ENCODE assay signal across 8 cellular contexts in the genomic region with DNA sequence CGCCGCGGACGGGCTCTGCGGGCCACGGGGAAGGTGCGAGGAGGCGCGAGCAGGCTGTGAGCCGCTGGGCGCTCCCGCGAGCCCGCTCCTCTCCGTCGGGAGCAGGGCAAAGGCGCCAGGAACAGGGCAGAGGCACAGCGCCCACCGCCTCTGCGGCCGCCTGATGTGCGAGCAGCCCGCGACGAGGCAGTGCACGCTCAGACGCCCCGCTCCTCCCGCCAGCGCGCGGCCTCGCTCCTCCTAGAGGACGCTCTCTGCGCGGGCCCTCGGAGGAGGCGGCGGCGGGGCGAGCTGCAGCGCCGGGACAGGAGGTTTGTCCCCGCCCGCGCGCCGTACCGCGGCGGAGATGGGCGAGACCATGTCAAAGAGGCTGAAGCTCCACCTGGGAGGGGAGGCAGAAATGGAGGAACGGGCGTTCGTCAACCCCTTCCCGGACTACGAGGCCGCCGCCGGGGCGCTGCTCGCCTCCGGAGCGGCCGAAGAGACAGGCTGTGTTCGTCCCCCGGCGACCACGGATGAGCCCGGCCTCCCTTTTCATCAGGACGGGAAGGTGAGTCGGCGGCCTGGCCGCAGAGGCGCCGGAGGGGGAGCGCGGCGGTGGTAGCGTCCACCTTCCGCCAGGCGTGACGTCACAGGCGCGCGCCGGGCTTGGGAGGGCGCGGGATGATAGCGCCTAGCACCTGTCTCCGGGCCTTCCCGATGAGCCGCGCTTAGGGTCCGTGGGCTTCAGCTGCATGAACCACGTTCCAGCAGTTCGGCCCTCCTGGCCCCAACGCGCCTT. TPM values are rescaled to one million over a fixed set of nuclear protein-coding genes. Genes with fewer than 3 reads are reported as not detected.
DNase-seq lines count a peak whose midpoint lies in the region; ATAC-seq and TF ChIP-seq lines count a peak whose summit lies in the region.

No MANE protein-coding gene starts in this region.

- peak overlapping the region; percentile 94 for H2AFZ ChIP-seq in KMS-11 (ENCODE audit: low read depth)
- peak overlapping the region; percentile 91 for H2AFZ ChIP-seq in fibroblast of lung (ENCODE audit: low read length)

- peaks cover 9% of the 10 kb centered on the region for H3K79me2 ChIP-seq in DOHH2 (ENCODE audit: control insufficient read depth, low read length)
- peaks cover 16% of the 10 kb centered on the region; the same call in 1 of the 2 replicates for H3K79me2 ChIP-seq in KMS-11 (ENCODE audit: insufficient read depth, low read depth)
- peaks cover 22% of the 10 kb centered on the region for H3K79me2 ChIP-seq in fibroblast of lung (ENCODE audit: control insufficient read depth, insufficient read depth, low read length)

- H4K20me1 ChIP-seq in DOHH2 (ENCODE audit: control insufficient read depth, insufficient read depth, low read depth, low read length) (no peaks in the 10 kb centered on the region), KMS-11 (ENCODE audit: insufficient read depth) (no peaks in the 10 kb centered on the region), fibroblast of lung (ENCODE audit: control insufficient read depth, extremely low read depth, insufficient read depth, low read length) (no peaks in the 10 kb centered on the region)

- H3K36me3 Mint-ChIP-seq in activated T-helper 1 cell treated with anti-CD3 and anti-CD28 coated beads, Interleukin-12 subunit alpha, Interleukin-12 subunit beta, Interleukin-2, Interleukin-4 antibody, amounts not matched to agents 30 ng/mL and 10 ng/mL and 1 ng/mL, durations not matched to agents 14 hours and 24 hours and 36 hours (ENCODE audit: low read depth): peaks cover 11% of the 10 kb centered on the region
- H3K36me3 Mint-ChIP-seq in naive thymus-derived CD4-positive, alpha-beta T cell: peaks cover 0 to 4% (median 0%) of the 10 kb centered on the region in 5 donors
- peaks cover 6% of the 10 kb centered on the region for H3K36me3 Mint-ChIP-seq in stimulated activated memory B cell treated with anti-CD40 and anti-IgM and Interleukin-4, amounts not matched to agents 10 μg/mL and 1 μg/mL and 100 μg/mL, for 72 hours

- H3K4me3 ChIP-seq in DOHH2 (ENCODE audit: low read length) (peak overlapping the region; percentile 97), KMS-11 (IDR thresholded peaks at IDR 0.05; ENCODE audit: insufficient read depth, low read depth, low read length) (no peak overlapping the region), Peyer's patch (peak overlapping the region; percentile 65 to 98 (median 78)), fibroblast of lung (replicated peaks in 1 of 4; ENCODE audit: control extremely low read depth in 1 of 4, insufficient read depth in 1 of 4, low read depth in 3 of 4, low read length in 4 of 4) (peak overlapping the region; percentile 93 to 99 (median 97))
- peak overlapping the region; percentile 95 for H3K4me3 ChIP-seq in naive thymus-derived CD4-positive, alpha-beta T cell (ENCODE audit: low read length)

- no peaks in the 10 kb centered on the region for H3K9me2 ChIP-seq in DOHH2 (replicated peaks; ENCODE audit: control insufficient read depth, low read length)

- DNase-seq in Peyer's patch (peak; percentile 94 to 98 (median 97)), fibroblast of lung (ENCODE audit: low read depth in 2 of 2) (peak; percentile 98)
- peak; percentile 94 for DNase-seq in activated T-helper 1 cell treated with anti-CD3 and anti-CD28 coated beads, Interleukin-12 subunit alpha, Interleukin-12 subunit beta, Interleukin-2, Interleukin-4 antibody, amounts not matched to agents 30 ng/mL and 10 ng/mL and 1 ng/mL, durations not matched to agents 14 hours and 24 hours and 36 hours (ENCODE audit: low spot score)
- peak; percentile 95 to 100 (median 99) for DNase-seq in naive thymus-derived CD4-positive, alpha-beta T cell

- intact Hi-C loops in activated T-helper 1 cell treated with anti-CD3 and anti-CD28 coated beads, Interleukin-12 subunit alpha, Interleukin-12 subunit beta, Interleukin-2, Interleukin-4 antibody, amounts not matched to agents 30 ng/mL and 10 ng/mL and 1 ng/mL, durations not matched to agents 14 hours and 24 hours and 36 hours (cut with micrococcal nuclease): loop anchor here (1.0 to 5.0 kb wide), 11 partner anchors 49 to 740 kb away; a partner anchor contains a TSS
- intact Hi-C loops in naive thymus-derived CD4-positive, alpha-beta T cell (cut with micrococcal nuclease): loop anchor here (1.0 to 5.0 kb wide), 15 partner anchors 49 to 740 kb away; a partner anchor contains a TSS

- peak; percentile 77 to 79 for TF ChIP-seq POLR2A in Peyer's patch (IDR thresholded peaks at IDR 0.05)

- H3K4me3 Mint-ChIP-seq in activated T-helper 1 cell treated with anti-CD3 and anti-CD28 coated beads, Interleukin-12 subunit alpha, Interleukin-12 subunit beta, Interleukin-2, Interleukin-4 antibody, amounts not matched to agents 30 ng/mL and 10 ng/mL and 1 ng/mL, durations not matched to agents 14 hours and 24 hours and 36 hours: peak overlapping the region; percentile 98
- peak overlapping the region; percentile 84 to 98 (median 95) for H3K4me3 Mint-ChIP-seq in naive thymus-derived CD4-positive, alpha-beta T cell
- peak overlapping the region; percentile 81 for H3K4me3 Mint-ChIP-seq in stimulated activated memory B cell treated with anti-CD40 and anti-IgM and Interleukin-4, amounts not matched to agents 10 μg/mL and 1 μg/mL and 100 μg/mL, for 72 hours

- H3K9me3 Mint-ChIP-seq in activated T-helper 1 cell treated with anti-CD3 and anti-CD28 coated beads, Interleukin-12 subunit alpha, Interleukin-12 subunit beta, Interleukin-2, Interleukin-4 antibody, amounts not matched to agents 30 ng/mL and 10 ng/mL and 1 ng/mL, durations not matched to agents 14 hours and 24 hours and 36 hours: no peaks in the 10 kb centered on the region
- H3K9me3 Mint-ChIP-seq in naive thymus-derived CD4-positive, alpha-beta T cell: peaks cover 0 to 5% (median 0%) of the 10 kb centered on the region in 11 donors
- H3K9me3 Mint-ChIP-seq in stimulated activated memory B cell treated with anti-CD40 and anti-IgM and Interleukin-4, amounts not matched to agents 10 μg/mL and 1 μg/mL and 100 μg/mL, for 72 hours: no peaks in the 10 kb centered on the region

- peaks cover 8% of the 10 kb centered on the region for H3K27me3 Mint-ChIP-seq in activated T-helper 1 cell treated with anti-CD3 and anti-CD28 coated beads, Interleukin-12 subunit alpha, Interleukin-12 subunit beta, Interleukin-2, Interleukin-4 antibody, amounts not matched to agents 30 ng/mL and 10 ng/mL and 1 ng/mL, durations not matched to agents 14 hours and 24 hours and 36 hours (ENCODE audit: insufficient read depth)
- H3K27me3 Mint-ChIP-seq in naive thymus-derived CD4-positive, alpha-beta T cell: peaks cover 0 to 2% (median 0%) of the 10 kb centered on the region in 5 donors
- no peaks in the 10 kb centered on the region for H3K27me3 Mint-ChIP-seq in stimulated activated memory B cell treated with anti-CD40 and anti-IgM and Interleukin-4, amounts not matched to agents 10 μg/mL and 1 μg/mL and 100 μg/mL, for 72 hours

- no peaks in the 10 kb centered on the region for H3F3A ChIP-seq in DOHH2 (ENCODE audit: control insufficient read depth, insufficient read depth)

- CTCF ChIA-PET in naive thymus-derived CD4-positive, alpha-beta T cell (lab: Charles Lee): no interaction called here

- peaks cover 18% of the 10 kb centered on the region for H3K36me3 ChIP-seq in DOHH2 (ENCODE audit: control insufficient read depth, low read length)
- no peaks in the 10 kb centered on the region for H3K36me3 ChIP-seq in KMS-11 (ENCODE audit: insufficient read depth)
- no peaks in the 10 kb centered on the region for H3K36me3 ChIP-seq in Peyer's patch
- no peaks in the 10 kb centered on the region for H3K36me3 ChIP-seq in fibroblast of lung (ENCODE audit: control insufficient read depth, insufficient read depth, low read length)
- H3K36me3 ChIP-seq in naive thymus-derived CD4-positive, alpha-beta T cell (ENCODE audit: control insufficient read depth in 2 of 3, insufficient read depth in 3 of 3, low read length in 3 of 3): peaks cover 0 to 11% (median 0%) of the 10 kb centered on the region in 3 experiments

- no peaks in the 10 kb centered on the region for H3K9me3 ChIP-seq in DOHH2 (ENCODE audit: control insufficient read depth, insufficient read depth, low read length)
- no peaks in the 10 kb centered on the region for H3K9me3 ChIP-seq in Peyer's patch
- H3K9me3 ChIP-seq in fibroblast of lung (ENCODE audit: control insufficient read depth, insufficient read depth, low read depth, low read length): no peaks in the 10 kb centered on the region
- no peaks in the 10 kb centered on the region for H3K9me3 ChIP-seq in naive thymus-derived CD4-positive, alpha-beta T cell (ENCODE audit: control insufficient read depth in 2 of 3, low read length in 3 of 3)

- peak overlapping the region; percentile 97 for H3K9ac ChIP-seq in KMS-11
- H3K9ac ChIP-seq in fibroblast of lung (ENCODE audit: insufficient read depth, low read length): peak overlapping the region; percentile 99

- H3K27me3 ChIP-seq in DOHH2 (ENCODE audit: control insufficient read depth, low read length) (no peaks in the 10 kb centered on the region), KMS-11 (ENCODE audit: insufficient read depth, low read depth) (no peaks in the 10 kb centered on the region), Peyer's patch (no peaks in the 10 kb centered on the region), fibroblast of lung (ENCODE audit: control insufficient read depth, insufficient read depth, low read length) (no peaks in the 10 kb centered on the region)
- no peaks in the 10 kb centered on the region for H3K27me3 ChIP-seq in naive thymus-derived CD4-positive, alpha-beta T cell (ENCODE audit: control insufficient read depth in 2 of 2, insufficient read depth in 2 of 2, low read length in 2 of 2)

- H3K27ac Mint-ChIP-seq in activated T-helper 1 cell treated with anti-CD3 and anti-CD28 coated beads, Interleukin-12 subunit alpha, Interleukin-12 subunit beta, Interleukin-2, Interleukin-4 antibody, amounts not matched to agents 30 ng/mL and 10 ng/mL and 1 ng/mL, durations not matched to agents 14 hours and 24 hours and 36 hours: peak overlapping the region; percentile 98
- H3K27ac Mint-ChIP-seq in naive thymus-derived CD4-positive, alpha-beta T cell: peak overlapping the region; percentile 96 to 100 (median 98)
- H3K27ac Mint-ChIP-seq in stimulated activated memory B cell treated with anti-CD40 and anti-IgM and Interleukin-4, amounts not matched to agents 10 μg/mL and 1 μg/mL and 100 μg/mL, for 72 hours: peak overlapping the region; percentile 96

- POLR2A ChIA-PET in naive thymus-derived CD4-positive, alpha-beta T cell (lab: Charles Lee): interaction anchor here (0.6 to 1.9 kb wide), 20 partner anchors 9 to 741 kb away, joined by 3 to 19 read pairs (median 4); a partner anchor contains a TSS

- H3K4me1 Mint-ChIP-seq in activated T-helper 1 cell treated with anti-CD3 and anti-CD28 coated beads, Interleukin-12 subunit alpha, Interleukin-12 subunit beta, Interleukin-2, Interleukin-4 antibody, amounts not matched to agents 30 ng/mL and 10 ng/mL and 1 ng/mL, durations not matched to agents 14 hours and 24 hours and 36 hours (ENCODE audit: low read depth): peaks cover 19% of the 10 kb centered on the region
- H3K4me1 Mint-ChIP-seq in naive thymus-derived CD4-positive, alpha-beta T cell: peaks cover 10 to 30% (median 21%) of the 10 kb centered on the region in 7 donors
- peaks cover 33% of the 10 kb centered on the region for H3K4me1 Mint-ChIP-seq in stimulated activated memory B cell treated with anti-CD40 and anti-IgM and Interleukin-4, amounts not matched to agents 10 μg/mL and 1 μg/mL and 100 μg/mL, for 72 hours

- peak; percentile 86 for ATAC-seq in GM21786 (IDR thresholded peaks at IDR 0.05; ENCODE audit: unreplicated experiment)
- peak; percentile 96 for ATAC-seq in naive thymus-derived CD4-positive, alpha-beta T cell
- peak; percentile 93 for ATAC-seq in stimulated activated memory B cell treated with anti-CD40 and anti-IgM and Interleukin-4, amounts not matched to agents 10 μg/mL and 1 μg/mL and 100 μg/mL, for 72 hours

- H3K4me2 ChIP-seq in DOHH2 (ENCODE audit: low read length) (peak overlapping the region; percentile 72), KMS-11 (peak overlapping the region; percentile 77), fibroblast of lung (ENCODE audit: extremely low read depth, insufficient read depth, low read length) (peak overlapping the region; percentile 89)

- H3K27ac ChIP-seq in DOHH2 (ENCODE audit: low read depth, low read length) (peak overlapping the region; percentile 85), KMS-11 (peak overlapping the region; percentile 94), Peyer's patch (peak overlapping the region; percentile 90 to 99 (median 96)), fibroblast of lung (ENCODE audit: insufficient read depth, low read length) (peak overlapping the region; percentile 99)
- H3K27ac ChIP-seq in naive thymus-derived CD4-positive, alpha-beta T cell (ENCODE audit: low read depth, low read length): peak overlapping the region; percentile 98

- H3K4me1 ChIP-seq in DOHH2 (ENCODE audit: control insufficient read depth, low read length) (peaks cover 29% of the 10 kb centered on the region), KMS-11 (ENCODE audit: low read depth, poor library complexity, severe bottlenecking) (peaks cover 20% of the 10 kb centered on the region), Peyer's patch (peaks cover 0 to 21% (median 2%) of the 10 kb centered on the region in 4 donors), fibroblast of lung (ENCODE audit: control insufficient read depth, extremely low read depth, insufficient read depth, low read length) (peaks cover 5% of the 10 kb centered on the region)
- H3K4me1 ChIP-seq in naive thymus-derived CD4-positive, alpha-beta T cell (ENCODE audit: control insufficient read depth in 2 of 2, insufficient read depth in 2 of 2, low read length in 2 of 2): peaks cover 6 to 10% of the 10 kb centered on the region in 2 donors

- no peak for TF ChIP-seq CTCF in DOHH2 (IDR thresholded peaks at IDR 0.05; ENCODE audit: low read depth, low read length, poor library complexity, severe bottlenecking)
- no peak for TF ChIP-seq CTCF in KMS-11 (conservative IDR thresholded peaks at IDR 0.05; ENCODE audit: low read depth, low read length)
- TF ChIP-seq CTCF in Peyer's patch (IDR thresholded peaks at IDR 0.05): peak; percentile 6 to 64 (median 36)
- peak in 1 of 2 donors; percentile 20 for TF ChIP-seq CTCF in fibroblast of lung (conservative IDR thresholded peaks at IDR 0.05 in 1 of 2, IDR thresholded peaks at IDR 0.05 in 1 of 2; ENCODE audit: low read depth in 1 of 2, low read length in 2 of 2)

RNA-seq across cellular contexts. Expression of a gene that starts 0.7 kb away (rescaled TPM):
- total RNA-seq in Peyer's patch (10 to 100 TPM; 16.9 to 59.3 (median 34.5) TPM), fibroblast of lung (4.4 and 8.9 TPM in 2 replicates)
- total RNA-seq in activated T-helper 1 cell treated with anti-CD3 and anti-CD28 coated beads, Interleukin-12 subunit alpha, Interleukin-12 subunit beta, Interleukin-2, Interleukin-4 antibody, amounts not matched to agents 30 ng/mL and 10 ng/mL and 1 ng/mL, durations not matched to agents 14 hours and 24 hours and 36 hours: 11.0 TPM in 2 replicates
- 15.0 and 22.7 TPM in 2 replicates for polyA plus RNA-seq in fibroblast of lung
- 13.7 and 22.3 TPM in 2 replicates for polyA plus RNA-seq in fibroblast of lung (2012)
- 9.5 and 26.7 TPM in 2 replicates for polyA minus RNA-seq in fibroblast of lung (ENCODE audit: low replicate concordance)
- total RNA-seq in naive thymus-derived CD4-positive, alpha-beta T cell: 10 to 100 TPM in 2 of 5 experiments, 1 to 10 TPM in 3; 4.8 to 10.5 (median 7.4) TPM
- polyA plus RNA-seq in naive thymus-derived CD4-positive, alpha-beta T cell: 1 to 10 TPM; 8.2 to 9.0 TPM

Comparison
In these comparisons a context has a peak if more than half of its experiments do, and no peak if none do; other contexts are left out.
1. CTCF ChIP-seq: peak in Peyer's patch (6 of 6); none in DOHH2 (single experiment) and KMS-11 (single experiment).
2. Peak in every context shown above with its lines, with median percentiles within 50 percentile points of each other: H3K27ac ChIP-seq, H3K4me2 ChIP-seq, ATAC-seq, DNase-seq, H3K27ac Mint-ChIP-seq and H3K4me3 Mint-ChIP-seq.